ENCODE assay signal across 11 cellular contexts in genomic region chr5:135140805-135141204, GRCh38.
DNase-seq lines count a peak whose midpoint lies in the region; ATAC-seq and TF ChIP-seq lines count a peak whose summit lies in the region.
"Had no signal": no experiment of that assay in that cellular context is flagged by ENCODE, and none has a peak within 500 bp of the region (broad histone marks: within the 10 kb centered on the region; RNA-seq: fewer than 3 reads in every experiment).

No MANE protein-coding gene starts in this region.

- H3F3A ChIP-seq in GM23338 (replicated peaks; ENCODE audit: low read depth) = no peaks in the 10 kb centered on the region

- H3K18ac ChIP-seq in trophoblast cell (ENCODE audit: low read length) = no peak overlapping the region

- H3K9ac ChIP-seq in trophoblast cell (ENCODE audit: low read length) = no peak overlapping the region

- H2BK12ac ChIP-seq in trophoblast cell (ENCODE audit: low read length) = no peak overlapping the region

- no peaks in the 10 kb centered on the region for H3K36me3 ChIP-seq in esophagus (ENCODE audit: control insufficient read depth in 2 of 2, insufficient read depth in 2 of 2, low read length in 1 of 2)
- no peaks in the 10 kb centered on the region for H3K36me3 ChIP-seq in trophoblast cell (ENCODE audit: control insufficient read depth in 1 of 2, insufficient read depth in 2 of 2, low read length in 2 of 2)
- no peaks in the 10 kb centered on the region for H3K36me3 ChIP-seq in GM23338 (ENCODE audit: insufficient read depth)

- no peak overlapping the region for H4K8ac ChIP-seq in trophoblast cell (ENCODE audit: low read depth, low read length)

- no peak for TF ChIP-seq CTCF in GM23338 (conservative IDR thresholded peaks at IDR 0.05; ENCODE audit: low read depth in 2 of 2)

- H3K36me3 Mint-ChIP-seq in GM23338 (ENCODE audit: low read depth) = no peaks in the 10 kb centered on the region

- H3K4me3 Mint-ChIP-seq in GM23338 = no peak overlapping the region
- H3K4me3 Mint-ChIP-seq: activated CD4-positive, alpha-beta T cell treated with anti-CD3 and anti-CD28 coated beads for 36 hours had no signal

- H3K9me2 ChIP-seq in GM23338 (ENCODE audit: insufficient read depth) = no peaks in the 10 kb centered on the region

- peaks cover 12% of the 10 kb centered on the region for H3K27me3 Mint-ChIP-seq in GM23338 (ENCODE audit: insufficient read depth, low read depth, poor library complexity)

- no peak overlapping the region for H3K27ac Mint-ChIP-seq in GM23338
- H3K27ac Mint-ChIP-seq: activated CD4-positive, alpha-beta T cell treated with anti-CD3 and anti-CD28 coated beads for 36 hours had no signal

- H4K20me1 ChIP-seq in GM23338 (replicated peaks; ENCODE audit: insufficient read depth) = no peaks in the 10 kb centered on the region

- H4K12ac ChIP-seq in trophoblast cell (ENCODE audit: low read depth, low read length) = no peak overlapping the region

- no peak overlapping the region for H3K14ac ChIP-seq in trophoblast cell (ENCODE audit: low read length)

- no peak overlapping the region for H2AK5ac ChIP-seq in trophoblast cell (ENCODE audit: low read length)

- no peaks in the 10 kb centered on the region for H3K9me3 Mint-ChIP-seq in GM23338

- no peaks in the 10 kb centered on the region for H3K79me1 ChIP-seq in trophoblast cell (ENCODE audit: low read length)

- H3K27me3 ChIP-seq in esophagus (ENCODE audit: control insufficient read depth in 1 of 2, insufficient read depth in 2 of 2, low read length in 2 of 2) = no peaks in the 10 kb centered on the region
- no peaks in the 10 kb centered on the region for H3K27me3 ChIP-seq in trophoblast cell (ENCODE audit: insufficient read depth, low read length)
- H3K27me3 ChIP-seq in GM23338 (ENCODE audit: insufficient read depth) = no peaks in the 10 kb centered on the region

- H3K4me2 ChIP-seq in trophoblast cell (ENCODE audit: low read length) = no peak overlapping the region
- no peak overlapping the region for H3K4me2 ChIP-seq in GM23338

- H3K4me1 Mint-ChIP-seq in GM23338 = no peaks in the 10 kb centered on the region
- H3K4me1 Mint-ChIP-seq: activated CD4-positive, alpha-beta T cell treated with anti-CD3 and anti-CD28 coated beads for 36 hours had no signal

- peak overlapping the region; percentile 94 to 100 for H3K27ac ChIP-seq in esophagus (ENCODE audit: low read depth in 2 of 2, low read length in 1 of 2)
- H3K27ac ChIP-seq in trophoblast cell (ENCODE audit: low read depth, low read length) = no peak overlapping the region
- H3K27ac ChIP-seq in GM23338 (ENCODE audit: low read depth) = no peak overlapping the region

- H2BK5ac ChIP-seq in trophoblast cell (ENCODE audit: low read depth, low read length, poor library complexity) = no peak overlapping the region

- H2BK120ac ChIP-seq in trophoblast cell (ENCODE audit: insufficient read depth, low read length, poor library complexity) = no peak overlapping the region

- no peak overlapping the region for H3K23ac ChIP-seq in trophoblast cell (ENCODE audit: low read length)

- no peaks in the 10 kb centered on the region for H3K79me2 ChIP-seq in trophoblast cell (ENCODE audit: control insufficient read depth, insufficient read depth, low read length, poor library complexity)
- H3K79me2 ChIP-seq in GM23338 (replicated peaks; ENCODE audit: insufficient read depth) = no peaks in the 10 kb centered on the region

- DNase-seq in DMS153 treated with DMSO at 0.1 percent for 48 hours (lab: John Stamatoyannopoulos, UW; ENCODE audit: unreplicated experiment) (peak; percentile 6), NOMO-1 treated with DMSO at 0.1 percent for 48 hours (lab: John Stamatoyannopoulos, UW; ENCODE audit: unreplicated experiment) (peak; percentile 51), trophoblast cell (peak; percentile 80 to 85), GM23338 (ENCODE audit: low spot score) (no peak), NCI-H1048 (lab: John Stamatoyannopoulos, UW) (no peak), ecto neural progenitor cell (ENCODE audit: low spot score) (no peak)
- DNase-seq: activated CD4-positive, alpha-beta T cell treated with anti-CD3 and anti-CD28 coated beads for 36 hours; dermis blood vessel endothelial cell; NCI-H1930 had no signal

- no peak overlapping the region for H4K91ac ChIP-seq in trophoblast cell (ENCODE audit: low read depth, low read length)

- WGBS in esophagus, 2 donors = 36 to 43% methylated on average over 7 of the region's 7 CpGs
- no CpG with 5 or more reads among the region's 7 CpGs for WGBS in trophoblast cell (ENCODE audit: extremely low coverage, insufficient coverage, insufficient read length)

- ATAC-seq in GM23338 (no peak), GM21737 (IDR thresholded peaks at IDR 0.05; ENCODE audit: unreplicated experiment) (no peak)
- ATAC-seq: activated CD4-positive, alpha-beta T cell treated with anti-CD3 and anti-CD28 coated beads for 36 hours had no signal

- H3K4me1 ChIP-seq in esophagus (ENCODE audit: control insufficient read depth in 2 of 2, insufficient read depth in 2 of 2, low read length in 1 of 2) (peaks cover 4 to 28% of the 10 kb centered on the region in 2 donors), trophoblast cell (ENCODE audit: control insufficient read depth in 1 of 2, insufficient read depth in 2 of 2, low read length in 2 of 2) (no peaks in the 10 kb centered on the region), GM23338 (ENCODE audit: insufficient read depth) (no peaks in the 10 kb centered on the region)

- H3K9me3 ChIP-seq in esophagus (ENCODE audit: control insufficient read depth in 2 of 2, insufficient read depth in 1 of 2, low read depth in 1 of 2, low read length in 1 of 2) (no peaks in the 10 kb centered on the region), trophoblast cell (ENCODE audit: insufficient read depth, low read depth, low read length) (peaks cover 2% of the 10 kb centered on the region)

- H3K4ac ChIP-seq in trophoblast cell (ENCODE audit: low read depth, low read length) = no peak overlapping the region

- H2AFZ ChIP-seq in trophoblast cell (ENCODE audit: insufficient read depth, low read length, poor library complexity) (no peak overlapping the region), GM23338 (no peak overlapping the region)

- H3K4me3 ChIP-seq in esophagus (ENCODE audit: low read depth in 1 of 2, low read length in 2 of 2) (no peak overlapping the region), trophoblast cell (ENCODE audit: low read depth, low read length) (no peak overlapping the region), GM23338 (no peak overlapping the region)

TF ChIP-seq in GM23338, 12 proteins besides CTCF, POLR2A, EP300 and RAD21 (continues in another document):
- TF ChIP-seq EZH2phosphoT487 (IDR thresholded peaks at IDR 0.05; ENCODE audit: unreplicated experiment) (no peak), EZH2 (IDR thresholded peaks at IDR 0.05; ENCODE audit: low read depth, unreplicated experiment) (no peak), ZNF462 (CRISPR knock-in tag; IDR thresholded peaks at IDR 0.05) (no peak)

Comparison
In these comparisons a context has a peak if more than half of its experiments do, and no peak if none do; other contexts are left out.
1. DNase-seq: peak in DMS153 treated with DMSO at 0.1 percent for 48 hours (single experiment), NOMO-1 treated with DMSO at 0.1 percent for 48 hours (single experiment) and trophoblast cell (2 of 2); none in GM23338 (single experiment), NCI-H1048 (single experiment) and ecto neural progenitor cell (single experiment).
2. H3K27ac ChIP-seq: peak in esophagus (2 of 2); none in trophoblast cell (single experiment) and GM23338 (single experiment).